Comparison of ENCODE assay signal across 1 cellular context in the genomic region with DNA sequence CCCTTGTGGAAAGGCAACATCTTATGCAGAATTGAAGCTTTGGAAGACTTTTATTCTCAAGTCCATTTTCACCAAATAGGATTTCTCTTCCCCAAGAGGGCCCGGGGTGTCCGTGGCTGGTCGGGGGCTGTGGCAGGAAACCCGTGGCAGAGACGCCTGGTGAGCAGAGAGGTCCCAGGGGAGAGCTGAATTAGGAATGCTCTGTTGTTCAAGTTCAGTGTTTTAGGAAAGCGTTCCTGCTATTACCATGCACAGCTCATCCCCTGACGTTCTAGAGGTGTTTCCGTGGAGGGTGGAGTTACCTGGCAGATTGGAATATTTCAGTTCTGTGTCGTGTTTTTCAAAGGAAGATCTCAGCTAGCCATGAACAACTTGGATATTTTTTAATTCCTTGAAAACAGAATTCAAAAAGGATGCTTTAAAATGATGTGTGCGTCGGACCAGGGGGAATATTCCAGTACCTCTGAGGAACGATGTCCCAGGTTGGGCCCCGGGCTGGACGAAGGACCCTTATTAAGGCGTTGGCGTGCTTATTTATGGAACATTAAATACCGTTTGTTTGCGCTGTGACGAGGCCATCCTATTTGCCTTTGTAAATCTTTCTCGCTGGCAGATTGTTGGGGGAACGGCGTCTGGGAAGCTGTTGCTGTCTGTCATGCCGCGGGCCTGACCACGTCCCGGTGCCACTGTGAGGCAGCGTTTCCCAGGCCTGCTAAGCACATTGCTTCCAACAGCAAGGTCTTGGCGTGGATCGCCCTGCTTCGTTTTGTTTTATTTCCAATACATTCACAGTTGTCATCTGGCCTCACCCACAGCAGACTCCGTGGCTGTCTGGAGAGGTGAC.
TF ChIP-seq lines count a peak whose summit lies in the region.

No MANE protein-coding gene starts in this region.

TF ChIP-seq in K562, 482 proteins besides CTCF, POLR2A, EP300 and RAD21 (continued from another document):
- TF ChIP-seq, protein P1, sequence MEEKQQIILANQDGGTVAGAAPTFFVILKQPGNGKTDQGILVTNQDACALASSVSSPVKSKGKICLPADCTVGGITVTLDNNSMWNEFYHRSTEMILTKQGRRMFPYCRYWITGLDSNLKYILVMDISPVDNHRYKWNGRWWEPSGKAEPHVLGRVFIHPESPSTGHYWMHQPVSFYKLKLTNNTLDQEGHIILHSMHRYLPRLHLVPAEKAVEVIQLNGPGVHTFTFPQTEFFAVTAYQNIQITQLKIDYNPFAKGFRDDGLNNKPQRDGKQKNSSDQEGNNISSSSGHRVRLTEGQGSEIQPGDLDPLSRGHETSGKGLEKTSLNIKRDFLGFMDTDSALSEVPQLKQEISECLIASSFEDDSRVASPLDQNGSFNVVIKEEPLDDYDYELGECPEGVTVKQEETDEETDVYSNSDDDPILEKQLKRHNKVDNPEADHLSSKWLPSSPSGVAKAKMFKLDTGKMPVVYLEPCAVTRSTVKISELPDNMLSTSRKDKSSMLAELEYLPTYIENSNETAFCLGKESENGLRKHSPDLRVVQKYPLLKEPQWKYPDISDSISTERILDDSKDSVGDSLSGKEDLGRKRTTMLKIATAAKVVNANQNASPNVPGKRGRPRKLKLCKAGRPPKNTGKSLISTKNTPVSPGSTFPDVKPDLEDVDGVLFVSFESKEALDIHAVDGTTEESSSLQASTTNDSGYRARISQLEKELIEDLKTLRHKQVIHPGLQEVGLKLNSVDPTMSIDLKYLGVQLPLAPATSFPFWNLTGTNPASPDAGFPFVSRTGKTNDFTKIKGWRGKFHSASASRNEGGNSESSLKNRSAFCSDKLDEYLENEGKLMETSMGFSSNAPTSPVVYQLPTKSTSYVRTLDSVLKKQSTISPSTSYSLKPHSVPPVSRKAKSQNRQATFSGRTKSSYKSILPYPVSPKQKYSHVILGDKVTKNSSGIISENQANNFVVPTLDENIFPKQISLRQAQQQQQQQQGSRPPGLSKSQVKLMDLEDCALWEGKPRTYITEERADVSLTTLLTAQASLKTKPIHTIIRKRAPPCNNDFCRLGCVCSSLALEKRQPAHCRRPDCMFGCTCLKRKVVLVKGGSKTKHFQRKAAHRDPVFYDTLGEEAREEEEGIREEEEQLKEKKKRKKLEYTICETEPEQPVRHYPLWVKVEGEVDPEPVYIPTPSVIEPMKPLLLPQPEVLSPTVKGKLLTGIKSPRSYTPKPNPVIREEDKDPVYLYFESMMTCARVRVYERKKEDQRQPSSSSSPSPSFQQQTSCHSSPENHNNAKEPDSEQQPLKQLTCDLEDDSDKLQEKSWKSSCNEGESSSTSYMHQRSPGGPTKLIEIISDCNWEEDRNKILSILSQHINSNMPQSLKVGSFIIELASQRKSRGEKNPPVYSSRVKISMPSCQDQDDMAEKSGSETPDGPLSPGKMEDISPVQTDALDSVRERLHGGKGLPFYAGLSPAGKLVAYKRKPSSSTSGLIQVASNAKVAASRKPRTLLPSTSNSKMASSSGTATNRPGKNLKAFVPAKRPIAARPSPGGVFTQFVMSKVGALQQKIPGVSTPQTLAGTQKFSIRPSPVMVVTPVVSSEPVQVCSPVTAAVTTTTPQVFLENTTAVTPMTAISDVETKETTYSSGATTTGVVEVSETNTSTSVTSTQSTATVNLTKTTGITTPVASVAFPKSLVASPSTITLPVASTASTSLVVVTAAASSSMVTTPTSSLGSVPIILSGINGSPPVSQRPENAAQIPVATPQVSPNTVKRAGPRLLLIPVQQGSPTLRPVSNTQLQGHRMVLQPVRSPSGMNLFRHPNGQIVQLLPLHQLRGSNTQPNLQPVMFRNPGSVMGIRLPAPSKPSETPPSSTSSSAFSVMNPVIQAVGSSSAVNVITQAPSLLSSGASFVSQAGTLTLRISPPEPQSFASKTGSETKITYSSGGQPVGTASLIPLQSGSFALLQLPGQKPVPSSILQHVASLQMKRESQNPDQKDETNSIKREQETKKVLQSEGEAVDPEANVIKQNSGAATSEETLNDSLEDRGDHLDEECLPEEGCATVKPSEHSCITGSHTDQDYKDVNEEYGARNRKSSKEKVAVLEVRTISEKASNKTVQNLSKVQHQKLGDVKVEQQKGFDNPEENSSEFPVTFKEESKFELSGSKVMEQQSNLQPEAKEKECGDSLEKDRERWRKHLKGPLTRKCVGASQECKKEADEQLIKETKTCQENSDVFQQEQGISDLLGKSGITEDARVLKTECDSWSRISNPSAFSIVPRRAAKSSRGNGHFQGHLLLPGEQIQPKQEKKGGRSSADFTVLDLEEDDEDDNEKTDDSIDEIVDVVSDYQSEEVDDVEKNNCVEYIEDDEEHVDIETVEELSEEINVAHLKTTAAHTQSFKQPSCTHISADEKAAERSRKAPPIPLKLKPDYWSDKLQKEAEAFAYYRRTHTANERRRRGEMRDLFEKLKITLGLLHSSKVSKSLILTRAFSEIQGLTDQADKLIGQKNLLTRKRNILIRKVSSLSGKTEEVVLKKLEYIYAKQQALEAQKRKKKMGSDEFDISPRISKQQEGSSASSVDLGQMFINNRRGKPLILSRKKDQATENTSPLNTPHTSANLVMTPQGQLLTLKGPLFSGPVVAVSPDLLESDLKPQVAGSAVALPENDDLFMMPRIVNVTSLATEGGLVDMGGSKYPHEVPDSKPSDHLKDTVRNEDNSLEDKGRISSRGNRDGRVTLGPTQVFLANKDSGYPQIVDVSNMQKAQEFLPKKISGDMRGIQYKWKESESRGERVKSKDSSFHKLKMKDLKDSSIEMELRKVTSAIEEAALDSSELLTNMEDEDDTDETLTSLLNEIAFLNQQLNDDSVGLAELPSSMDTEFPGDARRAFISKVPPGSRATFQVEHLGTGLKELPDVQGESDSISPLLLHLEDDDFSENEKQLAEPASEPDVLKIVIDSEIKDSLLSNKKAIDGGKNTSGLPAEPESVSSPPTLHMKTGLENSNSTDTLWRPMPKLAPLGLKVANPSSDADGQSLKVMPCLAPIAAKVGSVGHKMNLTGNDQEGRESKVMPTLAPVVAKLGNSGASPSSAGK (IDR thresholded peaks at IDR 0.05), result 0 out of 2 replicates have a peak, but pooled peaks have one; percentile 16
- TF ChIP-seq ZFX (CRISPR knock-in tag; IDR thresholded peaks at IDR 0.05), result peak; percentile 33; the same call in 1 of the 2 replicates
